ENCODE assay signal across 1 cellular context in genomic region chr5:177325868-177326381, GRCh38.
TF ChIP-seq lines count a peak whose summit lies in the region.

No MANE protein-coding gene starts in this region.

TF ChIP-seq in IMR-90, 13 proteins besides CTCF, POLR2A, EP300 and RAD21 (continued from another document):
- TF ChIP-seq USF2 (IDR thresholded peaks at IDR 0.05; ENCODE audit: low read depth, low read length) (no peak), CEBPB (IDR thresholded peaks at IDR 0.05; ENCODE audit: low read depth, low read length) (no peak)
